Comparison of ENCODE assay signal across 2 cellular contexts in genomic region chr1:1281533-1282321, GRCh38.
A peak's percentile ranks its signal among the peaks of the same experiment; 100 is the strongest.
TF ChIP-seq lines count a peak whose summit lies in the region.

No MANE protein-coding gene starts in this region.

TF ChIP-seq in HEK293, 187 proteins besides CTCF, POLR2A, EP300 and RAD21:
- no peak for TF ChIP-seq ZNF785 (tag by site-specific recombination; IDR thresholded peaks at IDR 0.05)
- TF ChIP-seq ZNF394 (tag by site-specific recombination; IDR thresholded peaks at IDR 0.05; ENCODE audit: borderline replicate concordance): no peak
- 0 out of 2 replicates have a peak, but pooled peaks have one; percentile 13 for TF ChIP-seq KLF1 (tag by site-specific recombination; IDR thresholded peaks at IDR 0.05)
- TF ChIP-seq ZFP41 (tag by site-specific recombination; IDR thresholded peaks at IDR 0.05; ENCODE audit: borderline replicate concordance): no peak
- no peak for TF ChIP-seq ZNF19 (tag by site-specific recombination; IDR thresholded peaks at IDR 0.05; ENCODE audit: low read depth)
- TF ChIP-seq ZNF776 (tag by site-specific recombination; IDR thresholded peaks at IDR 0.05; ENCODE audit: borderline replicate concordance): no peak
- 0 out of 2 replicates have a peak, but pooled peaks have one; percentile 25 for TF ChIP-seq ZNF692 (tag by site-specific recombination; IDR thresholded peaks at IDR 0.05)
- TF ChIP-seq ZNF560 (tag by site-specific recombination; IDR thresholded peaks at IDR 0.05; ENCODE audit: borderline replicate concordance): no peak
- TF ChIP-seq ZNF768 (tag by site-specific recombination; IDR thresholded peaks at IDR 0.05): peak; percentile 96; the same call in 1 of the 2 replicates

TF ChIP-seq in HepG2, 621 proteins besides CTCF, POLR2A, EP300 and RAD21 (continues in another document):
- TF ChIP-seq GZF1 (CRISPR knock-in tag; IDR thresholded peaks at IDR 0.05) (no peak), PLRG1 (conservative IDR thresholded peaks at IDR 0.05) (no peak), ZUFSP (CRISPR knock-in tag; IDR thresholded peaks at IDR 0.05; ENCODE audit: borderline replicate concordance) (no peak), PAX8 (CRISPR knock-in tag; IDR thresholded peaks at IDR 0.05; ENCODE audit: borderline replicate concordance) (no peak), ZFP91 (CRISPR knock-in tag; IDR thresholded peaks at IDR 0.05; ENCODE audit: borderline replicate concordance) (peak; percentile 92), ATF4 (CRISPR knock-in tag; IDR thresholded peaks at IDR 0.05) (no peak), TRAFD1 (CRISPR knock-in tag; IDR thresholded peaks at IDR 0.05; ENCODE audit: borderline replicate concordance) (no peak), KLF11 (CRISPR knock-in tag; IDR thresholded peaks at IDR 0.05) (no peak), SPEN (CRISPR knock-in tag; IDR thresholded peaks at IDR 0.05; ENCODE audit: low read depth) (peak; percentile 69), ZMAT5 (CRISPR knock-in tag; IDR thresholded peaks at IDR 0.05; ENCODE audit: borderline replicate concordance, low read depth) (no peak), ZNF569 (CRISPR knock-in tag; IDR thresholded peaks at IDR 0.05; ENCODE audit: borderline replicate concordance) (no peak), KDM5B (CRISPR knock-in tag; IDR thresholded peaks at IDR 0.05; ENCODE audit: borderline replicate concordance) (no peak), STAG1 (CRISPR knock-in tag; IDR thresholded peaks at IDR 0.05) (no peak), MTF2 (CRISPR knock-in tag; IDR thresholded peaks at IDR 0.05; ENCODE audit: borderline replicate concordance) (peak; percentile 93; the same call in 1 of the 2 replicates), HMG20A (CRISPR knock-in tag; IDR thresholded peaks at IDR 0.05; ENCODE audit: borderline replicate concordance) (0 out of 2 replicates have a peak, but pooled peaks have one; percentile 36), JDP2 (CRISPR knock-in tag; IDR thresholded peaks at IDR 0.05; ENCODE audit: borderline replicate concordance) (no peak), YEATS2 (CRISPR knock-in tag; IDR thresholded peaks at IDR 0.05; ENCODE audit: borderline replicate concordance) (no peak), FLYWCH1 (CRISPR knock-in tag; IDR thresholded peaks at IDR 0.05) (no peak), ZNF484 (CRISPR knock-in tag; IDR thresholded peaks at IDR 0.05; ENCODE audit: borderline replicate concordance, low read depth) (no peak), ZNF101 (CRISPR knock-in tag; IDR thresholded peaks at IDR 0.05; ENCODE audit: borderline replicate concordance, low read depth) (no peak), ZNF430 (CRISPR knock-in tag; IDR thresholded peaks at IDR 0.05) (peak; percentile 86; the same call in 1 of the 2 replicates), ZNF230 (CRISPR knock-in tag; IDR thresholded peaks at IDR 0.05) (peak; percentile 37; the same call in 1 of the 2 replicates), ZSCAN29 (CRISPR knock-in tag; conservative IDR thresholded peaks at IDR 0.05) (peak; percentile 83), ZFP62 (CRISPR knock-in tag; IDR thresholded peaks at IDR 0.05) (0 out of 2 replicates have a peak, but pooled peaks have one; percentile 31), NR2F6 (IDR thresholded peaks at IDR 0.05) (peak; percentile 83), NR2F6 (CRISPR knock-in tag; IDR thresholded peaks at IDR 0.05) (peak; percentile 82), USF2 (IDR thresholded peaks at IDR 0.05; ENCODE audit: low read depth, low read length) (no peak), USF2 (CRISPR knock-in tag; IDR thresholded peaks at IDR 0.05; ENCODE audit: borderline replicate concordance) (peak; percentile 37; the same call in 1 of the 2 replicates), MXD3 (CRISPR knock-in tag; IDR thresholded peaks at IDR 0.05) (no peak; the same call in 1 of the 2 replicates), GLI4 (CRISPR knock-in tag; IDR thresholded peaks at IDR 0.05; ENCODE audit: borderline replicate concordance) (no peak), PITX1 (CRISPR knock-in tag; IDR thresholded peaks at IDR 0.05) (no peak), FOXO1 (CRISPR knock-in tag; IDR thresholded peaks at IDR 0.05) (no peak), HNRNPLL (IDR thresholded peaks at IDR 0.05; ENCODE audit: low read depth, low read length, poor library complexity, severe bottlenecking) (peak; percentile 50), ARID4A (CRISPR knock-in tag; IDR thresholded peaks at IDR 0.05; ENCODE audit: borderline replicate concordance) (peak; percentile 69; the same call in 1 of the 2 replicates), ZNF616 (CRISPR knock-in tag; IDR thresholded peaks at IDR 0.05; ENCODE audit: low read depth) (no peak; the same call in 1 of the 2 replicates), ZKSCAN5 (CRISPR knock-in tag; IDR thresholded peaks at IDR 0.05) (no peak), ONECUT2 (CRISPR knock-in tag; IDR thresholded peaks at IDR 0.05) (no peak), MEF2D (CRISPR knock-in tag; IDR thresholded peaks at IDR 0.05) (no peak; the same call in 1 of the 2 replicates), MBNL3 (CRISPR knock-in tag; conservative IDR thresholded peaks at IDR 0.05) (no peak), CEBPG (CRISPR knock-in tag; IDR thresholded peaks at IDR 0.05) (no peak), ASH2L (IDR thresholded peaks at IDR 0.05; ENCODE audit: insufficient read length, low read depth, low read length) (no peak), ZSCAN22 (CRISPR knock-in tag; IDR thresholded peaks at IDR 0.05) (no peak), ZNF547 (CRISPR knock-in tag; IDR thresholded peaks at IDR 0.05) (0 out of 2 replicates have a peak, but pooled peaks have one; percentile 29), PTBP1 (IDR thresholded peaks at IDR 0.05; ENCODE audit: low read depth, low read length, poor library complexity, severe bottlenecking) (no peak), BCLAF1 (IDR thresholded peaks at IDR 0.05) (no peak), DNMT1 (CRISPR knock-in tag; IDR thresholded peaks at IDR 0.05) (no peak), TARDBP (CRISPR knock-in tag; IDR thresholded peaks at IDR 0.05) (peak; percentile 65; the same call in 1 of the 2 replicates), MTA3 (CRISPR knock-in tag; IDR thresholded peaks at IDR 0.05) (no peak), ZNF121 (CRISPR knock-in tag; IDR thresholded peaks at IDR 0.05) (peak; percentile 70), ZNF264 (CRISPR knock-in tag; IDR thresholded peaks at IDR 0.05) (no peak)
